ENCODE assay signal across 25 cellular contexts in the genomic region with DNA sequence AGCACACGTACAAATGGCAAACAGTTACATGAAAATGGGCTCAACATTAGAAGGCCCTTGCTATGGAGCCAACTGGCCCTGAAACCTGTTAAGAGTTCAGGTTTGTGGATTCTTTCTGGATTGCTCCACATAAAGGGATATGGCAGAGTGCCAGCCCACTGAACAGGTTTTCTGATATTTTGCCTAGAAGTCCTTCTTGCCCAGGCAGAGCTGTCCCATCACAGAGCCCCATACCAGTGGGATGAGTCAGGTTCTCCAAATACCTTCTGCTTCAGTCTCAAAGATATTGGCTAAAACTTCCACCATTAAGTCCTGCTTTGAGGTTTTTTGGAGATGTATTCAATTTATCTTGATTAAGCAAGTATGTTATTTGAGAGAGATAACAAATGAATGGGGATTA.
A peak's percentile ranks its signal among the peaks of the same experiment; 100 is the strongest.
DNase-seq lines count a peak whose midpoint lies in the region; ATAC-seq, FAIRE-seq and TF ChIP-seq lines count a peak whose summit lies in the region.
"Had no signal": no experiment of that assay in that cellular context is flagged by ENCODE, and none has a peak within 500 bp of the region (broad histone marks: within the 10 kb centered on the region; RNA-seq: fewer than 3 reads in every experiment).

No MANE protein-coding gene starts in this region.

- intact Hi-C loops in PC-3 (cut with micrococcal nuclease) = no loop called here
- intact Hi-C loops in left cardiac atrium (cut with DNase I) = no loop called here
- intact Hi-C loops in heart left ventricle (cut with DNase I) = no loop called here
- intact Hi-C loops in sciatic nerve (cut with DNase I) = no loop called here

- H3K4me1 ChIP-seq in GM23248 (ENCODE audit: insufficient read depth) (no peaks in the 10 kb centered on the region), PC-3 (ENCODE audit: insufficient read depth, low read length) (peaks cover 24% of the 10 kb centered on the region), keratinocyte (ENCODE audit: control insufficient read depth, extremely low read depth, insufficient read depth, low read length) (peaks cover 15% of the 10 kb centered on the region), heart left ventricle (no peaks in the 10 kb centered on the region)
- H3K4me1 ChIP-seq: adrenal gland, Caco-2, right atrium auricular region, testis had no signal

- POLR2A ChIA-PET in PC-3 (lab: Charles Lee; ENCODE audit: unreplicated experiment) = no interaction called here

- dilution Hi-C loops in keratinocyte (cut with MboI; ENCODE audit: extremely low pct_ligation_motif_present, low sequenced_read_pairs) = no loop called here

- CTCF ChIA-PET in PC-3 (lab: Charles Lee) = interaction anchor here (0.6 kb wide), 1 partner anchor 49 kb away, joined by 4 read pairs; no protein-coding TSS in a partner anchor

- no peaks in the 10 kb centered on the region for H3F3A ChIP-seq in GM23248 (ENCODE audit: insufficient read depth)
- H3F3A ChIP-seq in PC-3 (ENCODE audit: low read length, unreplicated experiment) = no peaks in the 10 kb centered on the region

- no peaks in the 10 kb centered on the region for H3K79me2 ChIP-seq in GM23248 (ENCODE audit: insufficient read depth)
- no peaks in the 10 kb centered on the region for H3K79me2 ChIP-seq in PC-3 (ENCODE audit: low read length)
- no peaks in the 10 kb centered on the region for H3K79me2 ChIP-seq in keratinocyte (ENCODE audit: control insufficient read depth, insufficient read depth, low read length)

- in situ Hi-C loops in GM23248 (cut with MboI) = no loop called here

- H3K27ac ChIP-seq in GM23248 = no peak overlapping the region
- H3K27ac ChIP-seq in PC-3 (ENCODE audit: low read length) = no peak overlapping the region
- H3K27ac ChIP-seq in keratinocyte (ENCODE audit: control insufficient read depth, insufficient read depth, low read length) = peak overlapping the region; percentile 19
- no peak overlapping the region for H3K27ac ChIP-seq in heart left ventricle
- H3K27ac ChIP-seq: adrenal gland, BLaER1, cardiac muscle cell, ovary, right atrium auricular region, SK-N-MC, testis had no signal

- no peak overlapping the region for H3K4me3 ChIP-seq in GM23248
- no peak overlapping the region for H3K4me3 ChIP-seq in PC-3 (ENCODE audit: low read length)
- H3K4me3 ChIP-seq in bronchial epithelial cell (ENCODE audit: low read depth, low read length) = no peak overlapping the region
- H3K4me3 ChIP-seq in keratinocyte (ENCODE audit: control insufficient read depth in 2 of 3, extremely low read depth in 1 of 3, insufficient read depth in 2 of 3, low read depth in 1 of 3, low read length in 3 of 3) = no peak overlapping the region
- no peak overlapping the region for H3K4me3 ChIP-seq in heart left ventricle
- H3K4me3 ChIP-seq: adrenal gland, BLaER1, cardiac muscle cell, ovary, right atrium auricular region, SK-N-MC, testis had no signal

- no peaks in the 10 kb centered on the region for H4K20me1 ChIP-seq in GM23248 (ENCODE audit: insufficient read depth)
- no peaks in the 10 kb centered on the region for H4K20me1 ChIP-seq in PC-3 (ENCODE audit: low read length)
- no peaks in the 10 kb centered on the region for H4K20me1 ChIP-seq in keratinocyte (ENCODE audit: control insufficient read depth, extremely low read depth, insufficient read depth, low read length)
- H4K20me1 ChIP-seq: BLaER1 had no signal

- H2AFZ ChIP-seq in GM23248 (no peak overlapping the region), PC-3 (ENCODE audit: low read length) (no peak overlapping the region), keratinocyte (ENCODE audit: control insufficient read depth, low read length) (no peak overlapping the region)

- no peak for TF ChIP-seq CTCF in PC-3 (conservative IDR thresholded peaks at IDR 0.05; ENCODE audit: low read depth, low read length)
- no peak for TF ChIP-seq CTCF in bronchial epithelial cell (IDR thresholded peaks at IDR 0.05; ENCODE audit: insufficient read depth, low read length, severe bottlenecking)
- TF ChIP-seq CTCF in keratinocyte (optimal IDR thresholded peaks at IDR 0.05 in 1 of 3, IDR thresholded peaks at IDR 0.05 in 1 of 3, conservative IDR thresholded peaks at IDR 0.05 in 1 of 3; ENCODE audit: extremely low read depth in 1 of 3, insufficient read depth in 2 of 3, low read length in 3 of 3) = no peak
- no peak for TF ChIP-seq CTCF in heart left ventricle (IDR thresholded peaks at IDR 0.05)

- WGBS in GM23248 (ENCODE audit: low coverage in 1 of 2, low lambda C conversion rate in 2 of 2, missing lambda C conversion rate in 2 of 2), 2 experiments = 40 to 44% methylated on average over 1 of the region's 1 CpG
- 62 to 98% (median 85%) methylated on average over 1 of the region's 1 CpG for WGBS in heart left ventricle, 4 donors

- H3K9me3 ChIP-seq in GM23248 (ENCODE audit: low read depth) = no peaks in the 10 kb centered on the region
- H3K9me3 ChIP-seq in PC-3 (ENCODE audit: low read length) = no peaks in the 10 kb centered on the region
- no peaks in the 10 kb centered on the region for H3K9me3 ChIP-seq in keratinocyte (ENCODE audit: control insufficient read depth, low read depth, low read length)
- H3K9me3 ChIP-seq in heart left ventricle = peaks cover 0 to 20% (median 0%) of the 10 kb centered on the region in 12 donors
- H3K9me3 ChIP-seq: Caco-2, ovary, testis had no signal

- H3K9me2 ChIP-seq in GM23248 (ENCODE audit: insufficient read depth) (no peaks in the 10 kb centered on the region), PC-3 (replicated peaks; ENCODE audit: low read length) (no peaks in the 10 kb centered on the region)

- BruUV-seq in PC-3 (replicated peaks; lab: Mats Ljungman, UMichigan) = no TSS peak

- peak; percentile 3 for DNase-seq in GM23248
- peak; percentile 93 for DNase-seq in PC-3
- DNase-seq in bronchial epithelial cell (ENCODE audit: low read depth) = peak; percentile 88
- peak; percentile 80 for DNase-seq in keratinocyte (ENCODE audit: low read depth, low spot score)
- DNase-seq in left cardiac atrium = no peak
- no peak for DNase-seq in heart left ventricle
- DNase-seq in sciatic nerve (ENCODE audit: low spot score) = no peak
- DNase-seq: activated CD4-positive, alpha-beta T cell treated with anti-CD3 and anti-CD28 coated beads for 36 hours; activated T-cell treated with anti-CD3 and anti-CD28 coated beads, Interleukin-2, amount 50 U/mL, for 24 hours; adrenal gland; Caco-2; NCI-H1092 treated with DMSO at 0.1 percent for 48 hours; NCI-H187 treated with DMSO at 0.1 percent for 48 hours; NCI-H69; nephron progenitor cell; ovary; stimulated activated CD4-positive, alpha-beta T cell treated with anti-CD3 and anti-CD28 coated beads, Interleukin-4, amount 100 ng/mL, for 4 hours; stimulated activated naive CD4-positive, alpha-beta T cell treated with Interleukin-2 at 50 U/mL for 16 hours; T-helper 17 cell; testis had no signal

- H3K9me1 ChIP-seq in keratinocyte (ENCODE audit: control insufficient read depth, extremely low read depth, insufficient read depth, low read length) = no peaks in the 10 kb centered on the region

- no peaks in the 10 kb centered on the region for H3K27me3 ChIP-seq in GM23248 (replicated peaks; ENCODE audit: insufficient read depth)
- H3K27me3 ChIP-seq in PC-3 (ENCODE audit: low read length) = no peaks in the 10 kb centered on the region
- no peaks in the 10 kb centered on the region for H3K27me3 ChIP-seq in bronchial epithelial cell (ENCODE audit: control insufficient read depth, insufficient read depth, low read length)
- H3K27me3 ChIP-seq in keratinocyte (ENCODE audit: control insufficient read depth, extremely low read depth, insufficient read depth, low read length) = no peaks in the 10 kb centered on the region
- no peaks in the 10 kb centered on the region for H3K27me3 ChIP-seq in heart left ventricle
- H3K27me3 ChIP-seq: BLaER1, cardiac muscle cell, ovary, right atrium auricular region, testis had no signal

- ATAC-seq in PC-3 (peak; percentile 58), left cardiac atrium (no peak), heart left ventricle (no peak), HG02852 (IDR thresholded peaks at IDR 0.05; ENCODE audit: unreplicated experiment) (no peak), sciatic nerve (no peak)
- ATAC-seq: activated CD4-positive, alpha-beta T cell treated with anti-CD3 and anti-CD28 coated beads for 36 hours; T-helper 17 cell had no signal

- H3K4me2 ChIP-seq in GM23248 (ENCODE audit: unreplicated experiment) (no peak overlapping the region), PC-3 (ENCODE audit: low read length) (peak overlapping the region; percentile 37; the same call in 1 of the 2 replicates), keratinocyte (ENCODE audit: control insufficient read depth, extremely low read depth, insufficient read depth, low read depth, low read length) (peak overlapping the region; percentile 7)
- H3K4me2 ChIP-seq: BLaER1 had no signal

- H3K9ac ChIP-seq in GM23248 (no peak overlapping the region), PC-3 (ENCODE audit: low read length) (no peak overlapping the region), keratinocyte (ENCODE audit: control insufficient read depth, extremely low read depth, insufficient read depth, low read length) (no peak overlapping the region)
- H3K9ac ChIP-seq: BLaER1 had no signal

- TF ChIP-seq POLR2A in heart left ventricle (IDR thresholded peaks at IDR 0.05) = no peak

- H3K36me3 ChIP-seq in GM23248 (ENCODE audit: low read depth) (no peaks in the 10 kb centered on the region), PC-3 (ENCODE audit: low read depth, low read length) (no peaks in the 10 kb centered on the region), bronchial epithelial cell (ENCODE audit: control insufficient read depth, insufficient read depth, low read length) (no peaks in the 10 kb centered on the region), keratinocyte (ENCODE audit: control insufficient read depth in 2 of 2, extremely low read depth in 1 of 2, insufficient read depth in 2 of 2, low read length in 2 of 2) (no peaks in the 10 kb centered on the region), heart left ventricle (no peaks in the 10 kb centered on the region)
- H3K36me3 ChIP-seq: adrenal gland, BLaER1, cardiac muscle cell, ovary, right atrium auricular region had no signal

- no peak for FAIRE-seq in bronchial epithelial cell (lab: Jason Lieb, UNC)
- FAIRE-seq in keratinocyte (lab: Jason Lieb, UNC) = peak; percentile 86

Comparison
In these comparisons a context has a peak if more than half of its experiments do, and no peak if none do; other contexts are left out.
1. DNase-seq: peak in GM23248 (single experiment), PC-3 (single experiment), bronchial epithelial cell (single experiment) and keratinocyte (single experiment); none in left cardiac atrium (single experiment), heart left ventricle (0 of 5) and sciatic nerve (single experiment).